ENCODE assay signal across 1 cellular context in genomic region chr6:29680904-29681303, GRCh38.
TF ChIP-seq lines count a peak whose summit lies in the region.

ZFP57 (minus strand) TSS chr6:29681152; CDS start chr6:29677003, 4,149 bp downstream.

TF ChIP-seq in GM12878, 131 proteins besides CTCF, POLR2A, EP300 and RAD21:
- no peak for TF ChIP-seq HDAC6 (IDR thresholded peaks at IDR 0.05; ENCODE audit: unreplicated experiment)
- TF ChIP-seq RELA (IDR thresholded peaks at IDR 0.05; ENCODE audit: borderline replicate concordance, partially characterized antibody) = no peak
- TF ChIP-seq ZSCAN29 (IDR thresholded peaks at IDR 0.05) = no peak
- TF ChIP-seq, protein P1, sequence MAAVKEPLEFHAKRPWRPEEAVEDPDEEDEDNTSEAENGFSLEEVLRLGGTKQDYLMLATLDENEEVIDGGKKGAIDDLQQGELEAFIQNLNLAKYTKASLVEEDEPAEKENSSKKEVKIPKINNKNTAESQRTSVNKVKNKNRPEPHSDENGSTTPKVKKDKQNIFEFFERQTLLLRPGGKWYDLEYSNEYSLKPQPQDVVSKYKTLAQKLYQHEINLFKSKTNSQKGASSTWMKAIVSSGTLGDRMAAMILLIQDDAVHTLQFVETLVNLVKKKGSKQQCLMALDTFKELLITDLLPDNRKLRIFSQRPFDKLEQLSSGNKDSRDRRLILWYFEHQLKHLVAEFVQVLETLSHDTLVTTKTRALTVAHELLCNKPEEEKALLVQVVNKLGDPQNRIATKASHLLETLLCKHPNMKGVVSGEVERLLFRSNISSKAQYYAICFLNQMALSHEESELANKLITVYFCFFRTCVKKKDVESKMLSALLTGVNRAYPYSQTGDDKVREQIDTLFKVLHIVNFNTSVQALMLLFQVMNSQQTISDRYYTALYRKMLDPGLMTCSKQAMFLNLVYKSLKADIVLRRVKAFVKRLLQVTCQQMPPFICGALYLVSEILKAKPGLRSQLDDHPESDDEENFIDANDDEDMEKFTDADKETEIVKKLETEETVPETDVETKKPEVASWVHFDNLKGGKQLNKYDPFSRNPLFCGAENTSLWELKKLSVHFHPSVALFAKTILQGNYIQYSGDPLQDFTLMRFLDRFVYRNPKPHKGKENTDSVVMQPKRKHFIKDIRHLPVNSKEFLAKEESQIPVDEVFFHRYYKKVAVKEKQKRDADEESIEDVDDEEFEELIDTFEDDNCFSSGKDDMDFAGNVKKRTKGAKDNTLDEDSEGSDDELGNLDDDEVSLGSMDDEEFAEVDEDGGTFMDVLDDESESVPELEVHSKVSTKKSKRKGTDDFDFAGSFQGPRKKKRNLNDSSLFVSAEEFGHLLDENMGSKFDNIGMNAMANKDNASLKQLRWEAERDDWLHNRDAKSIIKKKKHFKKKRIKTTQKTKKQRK (IDR thresholded peaks at IDR 0.05; ENCODE audit: low read depth, low read length) = no peak
- TF ChIP-seq IRF5 (IDR thresholded peaks at IDR 0.05; ENCODE audit: borderline replicate concordance) = no peak
- TF ChIP-seq STAT1 (conservative IDR thresholded peaks at IDR 0.05) = no peak
